In genomic region chr11:108556019-108556418, GRCh38 we compare ENCODE assay signal across 1 cellular context.
A peak's percentile ranks its signal among the peaks of the same experiment; 100 is the strongest.
TF ChIP-seq lines count a peak whose summit lies in the region.

No MANE protein-coding gene starts in this region.

TF ChIP-seq in K562, 482 proteins besides CTCF, POLR2A, EP300 and RAD21:
- TF ChIP-seq CBFA2T3 (IDR thresholded peaks at IDR 0.05): peak; percentile 61
- TF ChIP-seq FOXK2 (conservative IDR thresholded peaks at IDR 0.05 in 1 of 2, IDR thresholded peaks at IDR 0.05 in 1 of 2; ENCODE audit: low read depth in 2 of 2): 0 out of 4 replicates have a peak, but pooled peaks of 1 of the 2 experiments have one; percentile 13
- no peak for TF ChIP-seq ZNF212 (CRISPR knock-in tag; IDR thresholded peaks at IDR 0.05)
- no peak for TF ChIP-seq FOXJ3 (CRISPR knock-in tag; IDR thresholded peaks at IDR 0.05)
- no peak for TF ChIP-seq ZNF76 (CRISPR knock-in tag; IDR thresholded peaks at IDR 0.05; ENCODE audit: borderline replicate concordance)
- peak; percentile 29; the same call in 1 of the 2 replicates for TF ChIP-seq TCF3 (CRISPR knock-in tag; IDR thresholded peaks at IDR 0.05)
- peak; percentile 18 for TF ChIP-seq DACH1 (IDR thresholded peaks at IDR 0.05; ENCODE audit: partially characterized antibody)
- TF ChIP-seq SOX6 (IDR thresholded peaks at IDR 0.05): peak; percentile 68; the same call in 1 of the 2 replicates
- peak; percentile 47 for TF ChIP-seq SMARCE1 (IDR thresholded peaks at IDR 0.05)
- TF ChIP-seq NCOA6 (IDR thresholded peaks at IDR 0.05): no peak
- TF ChIP-seq MTA1 (IDR thresholded peaks at IDR 0.05; ENCODE audit: borderline replicate concordance): peak; percentile 59; the same call in 1 of the 2 replicates
- 0 out of 2 replicates have a peak, but pooled peaks have one; percentile 26 for TF ChIP-seq ZBTB2 (IDR thresholded peaks at IDR 0.05)
- 0 out of 2 replicates have a peak, but pooled peaks have one; percentile 54 for TF ChIP-seq ADNP (tag; IDR thresholded peaks at IDR 0.05)
- TF ChIP-seq SMARCC2 (IDR thresholded peaks at IDR 0.05; ENCODE audit: low read depth): 0 out of 2 replicates have a peak, but pooled peaks have one; percentile 29
- no peak for TF ChIP-seq ZNF134 (CRISPR knock-in tag; conservative IDR thresholded peaks at IDR 0.05)
- TF ChIP-seq CBFA2T2 (conservative IDR thresholded peaks at IDR 0.05): peak; percentile 21; the same call in 1 of the 2 replicates
- TF ChIP-seq, protein P1, sequence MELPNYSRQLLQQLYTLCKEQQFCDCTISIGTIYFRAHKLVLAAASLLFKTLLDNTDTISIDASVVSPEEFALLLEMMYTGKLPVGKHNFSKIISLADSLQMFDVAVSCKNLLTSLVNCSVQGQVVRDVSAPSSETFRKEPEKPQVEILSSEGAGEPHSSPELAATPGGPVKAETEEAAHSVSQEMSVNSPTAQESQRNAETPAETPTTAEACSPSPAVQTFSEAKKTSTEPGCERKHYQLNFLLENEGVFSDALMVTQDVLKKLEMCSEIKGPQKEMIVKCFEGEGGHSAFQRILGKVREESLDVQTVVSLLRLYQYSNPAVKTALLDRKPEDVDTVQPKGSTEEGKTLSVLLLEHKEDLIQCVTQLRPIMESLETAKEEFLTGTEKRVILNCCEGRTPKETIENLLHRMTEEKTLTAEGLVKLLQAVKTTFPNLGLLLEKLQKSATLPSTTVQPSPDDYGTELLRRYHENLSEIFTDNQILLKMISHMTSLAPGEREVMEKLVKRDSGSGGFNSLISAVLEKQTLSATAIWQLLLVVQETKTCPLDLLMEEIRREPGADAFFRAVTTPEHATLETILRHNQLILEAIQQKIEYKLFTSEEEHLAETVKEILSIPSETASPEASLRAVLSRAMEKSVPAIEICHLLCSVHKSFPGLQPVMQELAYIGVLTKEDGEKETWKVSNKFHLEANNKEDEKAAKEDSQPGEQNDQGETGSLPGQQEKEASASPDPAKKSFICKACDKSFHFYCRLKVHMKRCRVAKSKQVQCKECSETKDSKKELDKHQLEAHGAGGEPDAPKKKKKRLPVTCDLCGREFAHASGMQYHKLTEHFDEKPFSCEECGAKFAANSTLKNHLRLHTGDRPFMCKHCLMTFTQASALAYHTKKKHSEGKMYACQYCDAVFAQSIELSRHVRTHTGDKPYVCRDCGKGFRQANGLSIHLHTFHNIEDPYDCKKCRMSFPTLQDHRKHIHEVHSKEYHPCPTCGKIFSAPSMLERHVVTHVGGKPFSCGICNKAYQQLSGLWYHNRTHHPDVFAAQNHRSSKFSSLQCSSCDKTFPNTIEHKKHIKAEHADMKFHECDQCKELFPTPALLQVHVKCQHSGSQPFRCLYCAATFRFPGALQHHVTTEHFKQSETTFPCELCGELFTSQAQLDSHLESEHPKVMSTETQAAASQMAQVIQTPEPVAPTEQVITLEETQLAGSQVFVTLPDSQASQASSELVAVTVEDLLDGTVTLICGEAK (IDR thresholded peaks at IDR 0.05): peak; percentile 84
- TF ChIP-seq, protein P1 (CRISPR knock-in tag; IDR thresholded peaks at IDR 0.05): no peak
- no peak for TF ChIP-seq PCBP1 (IDR thresholded peaks at IDR 0.05; ENCODE audit: low read depth, low read length, poor library complexity, severe bottlenecking)
- TF ChIP-seq DPF2 (IDR thresholded peaks at IDR 0.05): peak; percentile 33; the same call in 1 of the 2 replicates
- TF ChIP-seq CXXC5 (CRISPR knock-in tag; IDR thresholded peaks at IDR 0.05): 0 out of 2 replicates have a peak, but pooled peaks have one; percentile 9
- TF ChIP-seq ARID1B (IDR thresholded peaks at IDR 0.05): peak; percentile 57
- peak; percentile 50; the same call in 1 of the 2 replicates for TF ChIP-seq SMARCA4 (IDR thresholded peaks at IDR 0.05)
- peak; percentile 39 for TF ChIP-seq TAL1 (IDR thresholded peaks at IDR 0.05)
- 0 out of 2 replicates have a peak, but pooled peaks have one; percentile 11 for TF ChIP-seq MTA2 (IDR thresholded peaks at IDR 0.05; ENCODE audit: low read depth)
- peak; percentile 27; the same call in 1 of the 2 replicates for TF ChIP-seq NBN (IDR thresholded peaks at IDR 0.05; ENCODE audit: low read depth)
- peak; percentile 75 for TF ChIP-seq ZNF384 (IDR thresholded peaks at IDR 0.05; ENCODE audit: low read depth, low read length)
- no peak for TF ChIP-seq VEZF1 (CRISPR knock-in tag; IDR thresholded peaks at IDR 0.05)
